22 cellular contexts compared by ENCODE assay signal in the genomic region with DNA sequence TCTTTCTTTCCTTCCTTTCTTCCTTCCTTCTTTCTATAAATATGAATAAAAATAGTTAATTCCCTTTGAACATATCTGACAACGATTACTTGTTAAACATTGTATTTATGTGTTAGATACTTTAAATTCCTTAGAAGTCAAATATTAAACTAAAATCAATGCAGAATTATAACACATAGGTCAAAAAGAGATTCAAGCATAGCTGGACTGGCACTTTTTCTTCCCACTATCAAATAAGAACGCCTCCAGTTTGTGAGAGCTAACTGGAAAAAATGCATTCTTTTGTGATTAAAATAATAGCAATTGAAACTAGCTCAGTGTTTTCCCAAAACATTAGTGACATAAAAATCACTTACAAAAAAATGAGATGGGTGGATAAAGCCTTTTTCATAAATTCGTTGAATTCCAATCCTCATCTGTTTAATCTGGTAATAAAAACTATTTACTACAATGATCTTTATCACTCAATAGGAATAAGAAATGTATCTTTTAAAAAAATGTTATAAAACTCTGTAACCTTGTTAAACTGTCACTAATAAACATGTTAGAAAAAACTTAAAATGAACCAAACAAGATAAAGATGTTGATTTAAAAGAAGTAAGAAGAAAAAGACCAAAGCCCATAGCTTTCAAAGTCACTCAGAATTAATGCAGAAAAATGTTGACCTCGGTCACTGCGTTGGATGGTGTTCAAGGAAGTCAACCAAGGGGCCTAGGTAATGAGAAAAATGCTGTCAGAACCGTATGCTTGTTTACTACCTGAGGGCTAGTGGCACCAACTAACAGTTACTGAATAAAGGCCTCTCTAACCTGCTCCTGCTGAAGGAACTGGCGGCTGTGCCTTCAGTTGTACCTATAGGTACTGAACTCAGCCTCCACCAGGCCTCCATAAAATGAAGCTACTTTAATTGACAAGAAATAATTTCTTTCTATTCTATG.
DNase-seq lines count a peak whose midpoint lies in the region; ATAC-seq and TF ChIP-seq lines count a peak whose summit lies in the region.
"Had no signal": no experiment of that assay in that cellular context is flagged by ENCODE, and none has a peak within 500 bp of the region (broad histone marks: within the 10 kb centered on the region; RNA-seq: fewer than 3 reads in every experiment).

No MANE protein-coding gene starts in this region.

- no peaks in the 10 kb centered on the region for H3F3A ChIP-seq in SK-N-SH (replicated peaks; ENCODE audit: insufficient read depth)

- no peak overlapping the region for H2AFZ ChIP-seq in SK-N-SH (ENCODE audit: low read depth)
- H2AFZ ChIP-seq: GM23248 had no signal

- TF ChIP-seq RAD21 in SK-N-SH (IDR thresholded peaks at IDR 0.05; ENCODE audit: low read length), result no peak

- no peak overlapping the region for H3K9ac ChIP-seq in SK-N-SH
- H3K9ac ChIP-seq: GM23248 had no signal

- TF ChIP-seq CTCF in BJ (IDR thresholded peaks at IDR 0.05; ENCODE audit: insufficient read depth, low read depth, low read length), result no peak
- no peak for TF ChIP-seq CTCF in SK-N-SH (IDR thresholded peaks at IDR 0.05)
- TF ChIP-seq CTCF in RWPE1 (conservative IDR thresholded peaks at IDR 0.05; ENCODE audit: low read depth), result no peak

- H3K4me2 ChIP-seq in SK-N-SH, result 0 out of 2 replicates have a peak overlapping the region, but pooled peaks have one; percentile 16

- no peaks in the 10 kb centered on the region for H3K4me1 Mint-ChIP-seq in natural killer cell treated with Interleukin-12 subunit alpha and Interleukin-12 subunit beta and Interleukin-15 and Interleukin-18, amount 100 ng/mL, for 72 hours (ENCODE audit: low read depth in 2 of 2)
- H3K4me1 Mint-ChIP-seq: CD4-positive, alpha-beta memory T cell had no signal

- no peaks in the 10 kb centered on the region for H3K9me3 ChIP-seq in SK-N-SH

- POLR2A ChIA-PET in BJ (lab: Charles Lee), result no interaction called here
- POLR2A ChIA-PET in SK-N-SH (lab: Yijun Ruan, JAX), result no interaction called here
- POLR2A ChIA-PET in RWPE1 (lab: Yijun Ruan, JAX; ENCODE audit: low non-redundant PET), result no interaction called here

- H3K27me3 Mint-ChIP-seq in natural killer cell treated with Interleukin-12 subunit alpha and Interleukin-12 subunit beta and Interleukin-15 and Interleukin-18, amount 100 ng/mL, for 72 hours, result no peaks in the 10 kb centered on the region
- H3K27me3 Mint-ChIP-seq: CD4-positive, alpha-beta memory T cell had no signal

- 46% methylated on average over 7 of the region's 7 CpGs for WGBS in SK-N-SH (ENCODE audit: low lambda C conversion rate)

- CTCF ChIA-PET in BJ (lab: Yijun Ruan, JAX) (no interaction called here), SK-N-SH (lab: Yijun Ruan, JAX) (no interaction called here), RWPE1 (lab: Yijun Ruan, JAX) (interaction anchor here (0.6 to 0.7 kb wide), 3 partner anchors 35 to 219 kb away, joined by 3 read pairs; no protein-coding TSS in a partner anchor)

- no peak for ATAC-seq in natural killer cell treated with Interleukin-12 subunit alpha and Interleukin-12 subunit beta and Interleukin-15 and Interleukin-18, amount 100 ng/mL, for 72 hours
- ATAC-seq in HG03095 (IDR thresholded peaks at IDR 0.05; ENCODE audit: unreplicated experiment), result no peak
- ATAC-seq: HCT116, HepG2 had no signal

- H3K27me3 ChIP-seq in BJ (ENCODE audit: control insufficient read depth, insufficient read depth, low read length) (no peaks in the 10 kb centered on the region), SK-N-SH (ENCODE audit: insufficient read depth) (no peaks in the 10 kb centered on the region)
- H3K27me3 ChIP-seq: BE2C had no signal

- H3K36me3 Mint-ChIP-seq in natural killer cell treated with Interleukin-12 subunit alpha and Interleukin-12 subunit beta and Interleukin-15 and Interleukin-18, amount 100 ng/mL, for 72 hours, result peaks cover 4% of the 10 kb centered on the region
- H3K36me3 Mint-ChIP-seq: CD4-positive, alpha-beta memory T cell had no signal

- no peaks in the 10 kb centered on the region for H3K36me3 ChIP-seq in BJ (ENCODE audit: control insufficient read depth, insufficient read depth, low read length)
- H3K36me3 ChIP-seq in SK-N-SH (replicated peaks in 1 of 2; ENCODE audit: control insufficient read depth in 1 of 2, insufficient read depth in 2 of 2, low read length in 1 of 2), result no peaks in the 10 kb centered on the region
- H3K36me3 ChIP-seq: BE2C had no signal

- no peaks in the 10 kb centered on the region for H4K20me1 ChIP-seq in SK-N-SH (ENCODE audit: insufficient read depth)

- H3K4me3 ChIP-seq in BJ (ENCODE audit: low read depth, low read length) (no peak overlapping the region), SK-N-SH (ENCODE audit: low read depth in 2 of 2, low read length in 1 of 2) (no peak overlapping the region)
- H3K4me3 ChIP-seq: GM23248 had no signal

- H3K9me2 ChIP-seq in SK-N-SH, result no peaks in the 10 kb centered on the region

- TF ChIP-seq EP300 in SK-N-SH (IDR thresholded peaks at IDR 0.05; ENCODE audit: borderline replicate concordance in 1 of 2, low read depth in 1 of 2, low read length in 1 of 2), result no peak

- peaks cover 0 to 7% of the 10 kb centered on the region in 2 experiments; a peak in 2 of 4 replicates for H3K4me1 ChIP-seq in SK-N-SH (ENCODE audit: control insufficient read depth in 1 of 2, insufficient read depth in 2 of 2, low read depth in 1 of 2, low read length in 1 of 2)
- H3K4me1 ChIP-seq: BE2C had no signal

- no peaks in the 10 kb centered on the region for H3K79me2 ChIP-seq in SK-N-SH (ENCODE audit: insufficient read depth)

- H3K4me3 Mint-ChIP-seq in natural killer cell treated with Interleukin-12 subunit alpha and Interleukin-12 subunit beta and Interleukin-15 and Interleukin-18, amount 100 ng/mL, for 72 hours, result no peak overlapping the region
- H3K4me3 Mint-ChIP-seq: CD4-positive, alpha-beta memory T cell had no signal

- H3K27ac ChIP-seq in SK-N-SH (ENCODE audit: low read depth in 2 of 2, low read length in 1 of 2) (peak overlapping the region in 1 of 2 experiments; percentile 49; a peak in 2 of 4 replicates), epithelial cell of prostate (peak overlapping the region; percentile 85), RWPE1 (no peak overlapping the region)
- H3K27ac ChIP-seq: GM23248 had no signal

- DNase-seq in BJ (ENCODE audit: low read depth), result peak; percentile 76
- no peak for DNase-seq in SK-N-SH
- DNase-seq in epithelial cell of prostate (ENCODE audit: low read depth, low spot score), result no peak
- peak; percentile 18 for DNase-seq in mucosa of gallbladder (ENCODE audit: low spot score)
- no peak for DNase-seq in RWPE1 (ENCODE audit: low spot score)
- no peak for DNase-seq in natural killer cell treated with Interleukin-12 subunit alpha and Interleukin-12 subunit beta and Interleukin-15 and Interleukin-18, amount 100 ng/mL, for 72 hours (ENCODE audit: low spot score)
- DNase-seq in DMS153 (lab: John Stamatoyannopoulos, UW), result no peak
- DNase-seq: 8988T; BE2C; CD4-positive, alpha-beta memory T cell; DND-41; GM23248; KG1; NCI-H1048; NCI-H1436 treated with DMSO at 0.1 percent for 48 hours; NCI-H2029 treated with DMSO at 0.1 percent for 48 hours; NCI-H2171 treated with DMSO at 0.1 percent for 48 hours; NCI-H510A; SIG-M5 had no signal

- no peak overlapping the region for H3K27ac Mint-ChIP-seq in natural killer cell treated with Interleukin-12 subunit alpha and Interleukin-12 subunit beta and Interleukin-15 and Interleukin-18, amount 100 ng/mL, for 72 hours
- H3K27ac Mint-ChIP-seq: CD4-positive, alpha-beta memory T cell had no signal

- H3K9me3 Mint-ChIP-seq in natural killer cell treated with Interleukin-12 subunit alpha and Interleukin-12 subunit beta and Interleukin-15 and Interleukin-18, amount 100 ng/mL, for 72 hours, result peaks cover 32% of the 10 kb centered on the region

TF ChIP-seq in SK-N-SH, 30 proteins besides CTCF, POLR2A, EP300 and RAD21 (continues in another document):
- TF ChIP-seq POLR2AphosphoS5 (IDR thresholded peaks at IDR 0.05; ENCODE audit: low read depth, low read length), result no peak
- TF ChIP-seq NFIC (IDR thresholded peaks at IDR 0.05; ENCODE audit: borderline replicate concordance), result no peak
- TF ChIP-seq NRF1 (IDR thresholded peaks at IDR 0.05; ENCODE audit: low read depth, low read length), result no peak
- TF ChIP-seq GABPA (IDR thresholded peaks at IDR 0.05; ENCODE audit: low read depth), result no peak
- no peak for TF ChIP-seq RCOR1 (IDR thresholded peaks at IDR 0.05; ENCODE audit: low read length)
- TF ChIP-seq, protein P1, sequence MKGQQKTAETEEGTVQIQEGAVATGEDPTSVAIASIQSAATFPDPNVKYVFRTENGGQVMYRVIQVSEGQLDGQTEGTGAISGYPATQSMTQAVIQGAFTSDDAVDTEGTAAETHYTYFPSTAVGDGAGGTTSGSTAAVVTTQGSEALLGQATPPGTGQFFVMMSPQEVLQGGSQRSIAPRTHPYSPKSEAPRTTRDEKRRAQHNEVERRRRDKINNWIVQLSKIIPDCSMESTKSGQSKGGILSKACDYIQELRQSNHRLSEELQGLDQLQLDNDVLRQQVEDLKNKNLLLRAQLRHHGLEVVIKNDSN (IDR thresholded peaks at IDR 0.05; ENCODE audit: borderline replicate concordance, low read depth), result no peak
- TF ChIP-seq FOXM1 (IDR thresholded peaks at IDR 0.05; ENCODE audit: low read depth), result no peak
- TF ChIP-seq, protein P2, sequence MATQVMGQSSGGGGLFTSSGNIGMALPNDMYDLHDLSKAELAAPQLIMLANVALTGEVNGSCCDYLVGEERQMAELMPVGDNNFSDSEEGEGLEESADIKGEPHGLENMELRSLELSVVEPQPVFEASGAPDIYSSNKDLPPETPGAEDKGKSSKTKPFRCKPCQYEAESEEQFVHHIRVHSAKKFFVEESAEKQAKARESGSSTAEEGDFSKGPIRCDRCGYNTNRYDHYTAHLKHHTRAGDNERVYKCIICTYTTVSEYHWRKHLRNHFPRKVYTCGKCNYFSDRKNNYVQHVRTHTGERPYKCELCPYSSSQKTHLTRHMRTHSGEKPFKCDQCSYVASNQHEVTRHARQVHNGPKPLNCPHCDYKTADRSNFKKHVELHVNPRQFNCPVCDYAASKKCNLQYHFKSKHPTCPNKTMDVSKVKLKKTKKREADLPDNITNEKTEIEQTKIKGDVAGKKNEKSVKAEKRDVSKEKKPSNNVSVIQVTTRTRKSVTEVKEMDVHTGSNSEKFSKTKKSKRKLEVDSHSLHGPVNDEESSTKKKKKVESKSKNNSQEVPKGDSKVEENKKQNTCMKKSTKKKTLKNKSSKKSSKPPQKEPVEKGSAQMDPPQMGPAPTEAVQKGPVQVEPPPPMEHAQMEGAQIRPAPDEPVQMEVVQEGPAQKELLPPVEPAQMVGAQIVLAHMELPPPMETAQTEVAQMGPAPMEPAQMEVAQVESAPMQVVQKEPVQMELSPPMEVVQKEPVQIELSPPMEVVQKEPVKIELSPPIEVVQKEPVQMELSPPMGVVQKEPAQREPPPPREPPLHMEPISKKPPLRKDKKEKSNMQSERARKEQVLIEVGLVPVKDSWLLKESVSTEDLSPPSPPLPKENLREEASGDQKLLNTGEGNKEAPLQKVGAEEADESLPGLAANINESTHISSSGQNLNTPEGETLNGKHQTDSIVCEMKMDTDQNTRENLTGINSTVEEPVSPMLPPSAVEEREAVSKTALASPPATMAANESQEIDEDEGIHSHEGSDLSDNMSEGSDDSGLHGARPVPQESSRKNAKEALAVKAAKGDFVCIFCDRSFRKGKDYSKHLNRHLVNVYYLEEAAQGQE (IDR thresholded peaks at IDR 0.05; ENCODE audit: low read depth, low read length), result no peak
- no peak for TF ChIP-seq SMC3 (IDR thresholded peaks at IDR 0.05; ENCODE audit: low read depth, low read length)

Comparison
In these comparisons a context has a peak if more than half of its experiments do, and no peak if none do; other contexts are left out.
1. DNase-seq: peak in BJ (single experiment) and mucosa of gallbladder (single experiment); none in SK-N-SH (single experiment), epithelial cell of prostate (single experiment), RWPE1 (single experiment), natural killer cell treated with Interleukin-12 subunit alpha and Interleukin-12 subunit beta and Interleukin-15 and Interleukin-18, amount 100 ng/mL, for 72 hours (single experiment) and DMS153 (single experiment).